Comparison of ENCODE assay signal across 1 cellular context in genomic region chr2:218444692-218445357, GRCh38.
TF ChIP-seq lines count a peak whose summit lies in the region.

No MANE protein-coding gene starts in this region.

TF ChIP-seq in HepG2, 621 proteins besides CTCF, POLR2A, EP300 and RAD21 (continued from another document and continues in another):
- peak; percentile 82; the same call in 1 of the 2 replicates for TF ChIP-seq CSRNP1 (CRISPR knock-in tag; IDR thresholded peaks at IDR 0.05)
- TF ChIP-seq NR3C1 (CRISPR knock-in tag; IDR thresholded peaks at IDR 0.05), result no peak
- no peak for TF ChIP-seq PBX3 (CRISPR knock-in tag; IDR thresholded peaks at IDR 0.05; ENCODE audit: borderline replicate concordance)
- TF ChIP-seq ZNF3 (CRISPR knock-in tag; IDR thresholded peaks at IDR 0.05), result no peak; the same call in 1 of the 2 replicates
- TF ChIP-seq SP4 (CRISPR knock-in tag; IDR thresholded peaks at IDR 0.05), result peak; percentile 82; the same call in 1 of the 2 replicates
- TF ChIP-seq, protein P1, sequence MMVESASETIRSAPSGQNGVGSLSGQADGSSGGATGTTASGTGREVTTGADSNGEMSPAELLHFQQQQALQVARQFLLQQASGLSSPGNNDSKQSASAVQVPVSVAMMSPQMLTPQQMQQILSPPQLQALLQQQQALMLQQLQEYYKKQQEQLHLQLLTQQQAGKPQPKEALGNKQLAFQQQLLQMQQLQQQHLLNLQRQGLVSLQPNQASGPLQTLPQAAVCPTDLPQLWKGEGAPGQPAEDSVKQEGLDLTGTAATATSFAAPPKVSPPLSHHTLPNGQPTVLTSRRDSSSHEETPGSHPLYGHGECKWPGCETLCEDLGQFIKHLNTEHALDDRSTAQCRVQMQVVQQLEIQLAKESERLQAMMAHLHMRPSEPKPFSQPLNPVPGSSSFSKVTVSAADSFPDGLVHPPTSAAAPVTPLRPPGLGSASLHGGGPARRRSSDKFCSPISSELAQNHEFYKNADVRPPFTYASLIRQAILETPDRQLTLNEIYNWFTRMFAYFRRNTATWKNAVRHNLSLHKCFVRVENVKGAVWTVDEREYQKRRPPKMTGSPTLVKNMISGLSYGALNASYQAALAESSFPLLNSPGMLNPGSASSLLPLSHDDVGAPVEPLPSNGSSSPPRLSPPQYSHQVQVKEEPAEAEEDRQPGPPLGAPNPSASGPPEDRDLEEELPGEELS (CRISPR knock-in tag; IDR thresholded peaks at IDR 0.05), result peak; percentile 99
- TF ChIP-seq, protein P2, sequence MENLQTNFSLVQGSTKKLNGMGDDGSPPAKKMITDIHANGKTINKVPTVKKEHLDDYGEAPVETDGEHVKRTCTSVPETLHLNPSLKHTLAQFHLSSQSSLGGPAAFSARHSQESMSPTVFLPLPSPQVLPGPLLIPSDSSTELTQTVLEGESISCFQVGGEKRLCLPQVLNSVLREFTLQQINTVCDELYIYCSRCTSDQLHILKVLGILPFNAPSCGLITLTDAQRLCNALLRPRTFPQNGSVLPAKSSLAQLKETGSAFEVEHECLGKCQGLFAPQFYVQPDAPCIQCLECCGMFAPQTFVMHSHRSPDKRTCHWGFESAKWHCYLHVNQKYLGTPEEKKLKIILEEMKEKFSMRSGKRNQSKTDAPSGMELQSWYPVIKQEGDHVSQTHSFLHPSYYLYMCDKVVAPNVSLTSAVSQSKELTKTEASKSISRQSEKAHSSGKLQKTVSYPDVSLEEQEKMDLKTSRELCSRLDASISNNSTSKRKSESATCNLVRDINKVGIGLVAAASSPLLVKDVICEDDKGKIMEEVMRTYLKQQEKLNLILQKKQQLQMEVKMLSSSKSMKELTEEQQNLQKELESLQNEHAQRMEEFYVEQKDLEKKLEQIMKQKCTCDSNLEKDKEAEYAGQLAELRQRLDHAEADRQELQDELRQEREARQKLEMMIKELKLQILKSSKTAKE (CRISPR knock-in tag; IDR thresholded peaks at IDR 0.05; ENCODE audit: borderline replicate concordance), result peak; percentile 98
- TF ChIP-seq ZFP62 (CRISPR knock-in tag; IDR thresholded peaks at IDR 0.05), result no peak
- TF ChIP-seq ZSCAN9 (CRISPR knock-in tag; IDR thresholded peaks at IDR 0.05; ENCODE audit: borderline replicate concordance), result peak; percentile 93; the same call in 1 of the 2 replicates
- TF ChIP-seq IRF9 (CRISPR knock-in tag; IDR thresholded peaks at IDR 0.05; ENCODE audit: borderline replicate concordance), result peak; percentile 77; the same call in 1 of the 2 replicates
- TF ChIP-seq, protein P3, sequence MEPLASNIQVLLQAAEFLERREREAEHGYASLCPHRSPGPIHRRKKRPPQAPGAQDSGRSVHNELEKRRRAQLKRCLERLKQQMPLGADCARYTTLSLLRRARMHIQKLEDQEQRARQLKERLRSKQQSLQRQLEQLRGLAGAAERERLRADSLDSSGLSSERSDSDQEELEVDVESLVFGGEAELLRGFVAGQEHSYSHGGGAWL (CRISPR knock-in tag; IDR thresholded peaks at IDR 0.05), result peak; percentile 56; the same call in 1 of the 2 replicates
- TF ChIP-seq NFYC (CRISPR knock-in tag; IDR thresholded peaks at IDR 0.05), result peak; percentile 48; the same call in 1 of the 2 replicates
- TF ChIP-seq MED1 (CRISPR knock-in tag; IDR thresholded peaks at IDR 0.05), result peak; percentile 99
- TF ChIP-seq, protein P4, sequence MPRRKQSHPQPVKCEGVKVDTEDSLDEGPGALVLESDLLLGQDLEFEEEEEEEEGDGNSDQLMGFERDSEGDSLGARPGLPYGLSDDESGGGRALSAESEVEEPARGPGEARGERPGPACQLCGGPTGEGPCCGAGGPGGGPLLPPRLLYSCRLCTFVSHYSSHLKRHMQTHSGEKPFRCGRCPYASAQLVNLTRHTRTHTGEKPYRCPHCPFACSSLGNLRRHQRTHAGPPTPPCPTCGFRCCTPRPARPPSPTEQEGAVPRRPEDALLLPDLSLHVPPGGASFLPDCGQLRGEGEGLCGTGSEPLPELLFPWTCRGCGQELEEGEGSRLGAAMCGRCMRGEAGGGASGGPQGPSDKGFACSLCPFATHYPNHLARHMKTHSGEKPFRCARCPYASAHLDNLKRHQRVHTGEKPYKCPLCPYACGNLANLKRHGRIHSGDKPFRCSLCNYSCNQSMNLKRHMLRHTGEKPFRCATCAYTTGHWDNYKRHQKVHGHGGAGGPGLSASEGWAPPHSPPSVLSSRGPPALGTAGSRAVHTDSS (CRISPR knock-in tag; conservative IDR thresholded peaks at IDR 0.05), result 0 out of 2 replicates have a peak, but pooled peaks have one; percentile 55
- TF ChIP-seq ZNF138 (CRISPR knock-in tag; IDR thresholded peaks at IDR 0.05; ENCODE audit: low read depth), result no peak
- no peak for TF ChIP-seq CEBPB (IDR thresholded peaks at IDR 0.05; ENCODE audit: borderline replicate concordance, low read depth, low read length)
- peak; percentile 87; the same call in 1 of the 2 replicates for TF ChIP-seq PRMT3 (CRISPR knock-in tag; IDR thresholded peaks at IDR 0.05; ENCODE audit: borderline replicate concordance, low read depth)
- peak; percentile 52 for TF ChIP-seq KDM4B (CRISPR knock-in tag; IDR thresholded peaks at IDR 0.05)
- TF ChIP-seq ZNF792 (CRISPR knock-in tag; IDR thresholded peaks at IDR 0.05), result peak; percentile 99
- TF ChIP-seq SP5 (CRISPR knock-in tag; IDR thresholded peaks at IDR 0.05; ENCODE audit: borderline replicate concordance, low read depth), result peak; percentile 84
- no peak for TF ChIP-seq HOXA7 (CRISPR knock-in tag; IDR thresholded peaks at IDR 0.05)
- peak; percentile 92 for TF ChIP-seq NCOR1 (IDR thresholded peaks at IDR 0.05; ENCODE audit: borderline replicate concordance, low read length)
- TF ChIP-seq ZBTB7B (CRISPR knock-in tag; IDR thresholded peaks at IDR 0.05), result peak; percentile 95
- TF ChIP-seq HOXA3 (CRISPR knock-in tag; IDR thresholded peaks at IDR 0.05), result peak; percentile 96
- no peak for TF ChIP-seq EEA1 (CRISPR knock-in tag; IDR thresholded peaks at IDR 0.05; ENCODE audit: borderline replicate concordance)
- no peak for TF ChIP-seq HNRNPUL1 (IDR thresholded peaks at IDR 0.05; ENCODE audit: low read depth, low read length)
- TF ChIP-seq DMTF1 (CRISPR knock-in tag; IDR thresholded peaks at IDR 0.05), result 0 out of 2 replicates have a peak, but pooled peaks have one; percentile 73
- no peak for TF ChIP-seq DNMT3B (CRISPR knock-in tag; conservative IDR thresholded peaks at IDR 0.05)
- TF ChIP-seq DBP (CRISPR knock-in tag; IDR thresholded peaks at IDR 0.05; ENCODE audit: not compliant biosample characterization), result no peak
- TF ChIP-seq HBP1 (CRISPR knock-in tag; IDR thresholded peaks at IDR 0.05; ENCODE audit: low read depth), result peak; percentile 16; the same call in 1 of the 2 replicates
- no peak; the same call in 1 of the 2 replicates for TF ChIP-seq ZHX2 (IDR thresholded peaks at IDR 0.05; ENCODE audit: low read depth)
- TF ChIP-seq ZHX2 (CRISPR knock-in tag; IDR thresholded peaks at IDR 0.05; ENCODE audit: borderline replicate concordance), result no peak
